In genomic region chr15:75928680-75929608, GRCh38 we compare ENCODE assay signal across 9 cellular contexts.
DNase-seq lines count a peak whose midpoint lies in the region; ATAC-seq and TF ChIP-seq lines count a peak whose summit lies in the region.
"Had no signal": no experiment of that assay in that cellular context is flagged by ENCODE, and none has a peak within 500 bp of the region (broad histone marks: within the 10 kb centered on the region; RNA-seq: fewer than 3 reads in every experiment).

No MANE protein-coding gene starts in this region.

- no peak for ATAC-seq in HG02970 (IDR thresholded peaks at IDR 0.05; ENCODE audit: low FRiP score, unreplicated experiment)
- no peak for ATAC-seq in HG02938 (IDR thresholded peaks at IDR 0.05; ENCODE audit: unreplicated experiment)

- TF ChIP-seq CTCF in AG04449 (IDR thresholded peaks at IDR 0.05; ENCODE audit: insufficient read depth, low read length, missing control alignments) (peak; percentile 32), GM12873 (IDR thresholded peaks at IDR 0.05; ENCODE audit: insufficient read depth, low read depth, low read length, missing control alignments) (peak; percentile 8), foreskin fibroblast (IDR thresholded peaks at IDR 0.05; ENCODE audit: low read depth, low read length) (peak; percentile 19)

- DNase-seq in AG04449 (ENCODE audit: low read depth, low spot score) (no peak), OCI-M1 (lab: John Stamatoyannopoulos, UW) (peak; percentile 65), foreskin fibroblast (peak in 1 of 2 donors; percentile 39), NCI-H1436 treated with DMSO at 0.1 percent for 48 hours (lab: John Stamatoyannopoulos, UW) (no peak), NCI-H2107 treated with DMSO at 0.1 percent for 48 hours (lab: John Stamatoyannopoulos, UW; ENCODE audit: unreplicated experiment) (no peak)

- H3K4me3 ChIP-seq in AG04449 (ENCODE audit: low read depth, low read length) (no peak overlapping the region), foreskin fibroblast (ENCODE audit: low read depth in 1 of 2, low read length in 2 of 2) (no peak overlapping the region)
- H3K4me3 ChIP-seq: SJCRH30 had no signal

- CTCF ChIA-PET in AG04449 (lab: Yijun Ruan, JAX) = interaction anchor here (0.6 to 4.3 kb wide), 11 partner anchors 8 to 328 kb away, joined by 3 to 18 read pairs (median 3); partner anchors contain the start of gene FBXO22

- POLR2A ChIA-PET in AG04449 (lab: Yijun Ruan, JAX) = interaction anchor here (0.7 kb wide), 1 partner anchor 256 kb away, joined by 5 read pairs; no protein-coding TSS in a partner anchor
